ENCODE assay signal across 26 cellular contexts in genomic region chr11:44138286-44138685, GRCh38. TPM values are rescaled to one million over a fixed set of nuclear protein-coding genes. Genes with fewer than 3 reads are reported as not detected.
A peak's percentile ranks its signal among the peaks of the same experiment; 100 is the strongest.
DNase-seq lines count a peak whose midpoint lies in the region; ATAC-seq, FAIRE-seq and TF ChIP-seq lines count a peak whose summit lies in the region.
"Had no signal": no experiment of that assay in that cellular context is flagged by ENCODE, and none has a peak within 500 bp of the region (broad histone marks: within the 10 kb centered on the region; RNA-seq: fewer than 3 reads in every experiment).

No MANE protein-coding gene starts in this region.

- H3K4me3 ChIP-seq in SK-N-MC (no peak overlapping the region), endothelial cell of umbilical vein (replicated peaks in 1 of 3; ENCODE audit: insufficient read depth in 1 of 3, low read depth in 1 of 3, low read length in 3 of 3) (no peak overlapping the region), retinal pigment epithelial cell (ENCODE audit: low read length) (no peak overlapping the region), upper lobe of left lung (no peak overlapping the region)
- H3K4me3 ChIP-seq: A549, lower lobe of right lung, vagina had no signal

- no peak overlapping the region for H2AFZ ChIP-seq in endothelial cell of umbilical vein (ENCODE audit: low read depth, low read length)

- POLR2A ChIA-PET in endothelial cell of umbilical vein (lab: Charles Lee), result no interaction called here

- H3K9ac ChIP-seq in SK-N-MC (ENCODE audit: insufficient read length) (no peak overlapping the region), endothelial cell of umbilical vein (replicated peaks; ENCODE audit: extremely low read depth, insufficient read depth, low read length) (no peak overlapping the region)
- H3K9ac ChIP-seq: KMS-11 had no signal

- H3K27me3 ChIP-seq in endothelial cell of umbilical vein (ENCODE audit: control insufficient read depth in 2 of 2, insufficient read depth in 2 of 2, low read length in 2 of 2) (no peaks in the 10 kb centered on the region), upper lobe of left lung (no peaks in the 10 kb centered on the region)
- H3K27me3 ChIP-seq: vagina had no signal

- TF ChIP-seq EP300 in upper lobe of left lung (IDR thresholded peaks at IDR 0.05), result no peak

- no peak for TF ChIP-seq POLR2A in endothelial cell of umbilical vein (IDR thresholded peaks at IDR 0.05; ENCODE audit: low read depth, low read length)
- TF ChIP-seq POLR2A in upper lobe of left lung (IDR thresholded peaks at IDR 0.05), result no peak

- CTCF ChIA-PET in endothelial cell of umbilical vein (lab: Charles Lee), result interaction anchor here (0.8 to 3.0 kb wide), 10 partner anchors 9 to 188 kb away, joined by 3 to 14 read pairs (median 4); partner anchors contain the start of gene EXT2

- H3K79me2 ChIP-seq in endothelial cell of umbilical vein (ENCODE audit: control insufficient read depth, insufficient read depth, low read length), result no peaks in the 10 kb centered on the region

- H3K27ac ChIP-seq in SK-N-MC, result peak overlapping the region; percentile 61
- H3K27ac ChIP-seq in endothelial cell of umbilical vein (ENCODE audit: insufficient read depth, low read depth, low read length), result no peak overlapping the region
- no peak overlapping the region for H3K27ac ChIP-seq in upper lobe of left lung
- H3K27ac ChIP-seq: A549, KMS-11, lower lobe of right lung, vagina had no signal

- intact Hi-C loops in endothelial cell of umbilical vein (cut with micrococcal nuclease), result no loop called here

- ATAC-seq in GM21360 (IDR thresholded peaks at IDR 0.05; ENCODE audit: unreplicated experiment) (no peak), upper lobe of left lung (ENCODE audit: low FRiP score in 2 of 2) (no peak)
- ATAC-seq: A549, HCT116, lower lobe of right lung, sciatic nerve had no signal

- H3K4me1 ChIP-seq in endothelial cell of umbilical vein (ENCODE audit: control insufficient read depth, extremely low read depth, insufficient read depth, low read length) (peaks cover 2% of the 10 kb centered on the region), upper lobe of left lung (no peaks in the 10 kb centered on the region)
- H3K4me1 ChIP-seq: lower lobe of right lung had no signal

- dilution Hi-C loops in endothelial cell of umbilical vein (cut with MboI; ENCODE audit: extremely low pct_ligation_motif_present, low sequenced_read_pairs), result no loop called here

- 78 to 91% methylated on average over 2 of the region's 2 CpGs for WGBS in upper lobe of left lung, 2 donors

- no peak for FAIRE-seq in endothelial cell of umbilical vein (lab: Jason Lieb, UNC)
- FAIRE-seq: A549, GM18507, kidney had no signal

- DNase-seq in ELR (ENCODE audit: low read depth), result peak; percentile 7
- no peak for DNase-seq in SK-N-MC (ENCODE audit: low read depth, low spot score)
- DNase-seq in endothelial cell of umbilical vein (ENCODE audit: low read depth, low spot score), result peak; percentile 69
- peak; percentile 18 for DNase-seq in retinal pigment epithelial cell (ENCODE audit: low read depth)
- no peak for DNase-seq in D341Med (ENCODE audit: low spot score)
- no peak for DNase-seq in occipital lobe (lab: John Stamatoyannopoulos, UW)
- no peak for DNase-seq in upper lobe of left lung
- DNase-seq: activated CD4-positive, alpha-beta T cell treated with anti-CD3 and anti-CD28 coated beads for 4 hours; activated naive CD8-positive, alpha-beta T cell treated with anti-CD3 and anti-CD28 coated beads for 36 hours; activated T-cell treated with anti-CD3 and anti-CD28 coated beads for 4 hours; CD8-positive, alpha-beta memory T cell; central memory CD4-positive, alpha-beta T cell; DMS153; GDM1; kidney; lower lobe of right lung; NCI-H1436 treated with DMSO at 0.1 percent for 48 hours; NCI-H82; stimulated activated naive CD4-positive, alpha-beta T cell treated with Interleukin-2 at 50 U/mL for 16 hours had no signal

- H3K9me3 ChIP-seq in SK-N-MC (ENCODE audit: low read depth, low read length), result no peaks in the 10 kb centered on the region
- no peaks in the 10 kb centered on the region for H3K9me3 ChIP-seq in endothelial cell of umbilical vein (replicated peaks; ENCODE audit: control insufficient read depth, insufficient read depth, low read length)
- H3K9me3 ChIP-seq in upper lobe of left lung, result no peaks in the 10 kb centered on the region
- H3K9me3 ChIP-seq: A549, lower lobe of right lung, vagina had no signal

- TF ChIP-seq CTCF in endothelial cell of umbilical vein (IDR thresholded peaks at IDR 0.05; ENCODE audit: extremely low read depth in 1 of 2, insufficient read depth in 1 of 2, low read depth in 1 of 2, low read length in 2 of 2), result no peak
- TF ChIP-seq CTCF in retinal pigment epithelial cell (conservative IDR thresholded peaks at IDR 0.05; ENCODE audit: low read depth, low read length), result no peak
- no peak for TF ChIP-seq CTCF in upper lobe of left lung (IDR thresholded peaks at IDR 0.05)

- no TSS peak for BruUV-seq in endothelial cell of umbilical vein (replicated peaks; lab: Mats Ljungman, UMichigan)

- no peaks in the 10 kb centered on the region for H3K9me1 ChIP-seq in endothelial cell of umbilical vein (replicated peaks; ENCODE audit: control insufficient read depth, extremely low read depth, insufficient read depth, low read length)

- no peak overlapping the region for H3K4me2 ChIP-seq in endothelial cell of umbilical vein (ENCODE audit: insufficient read depth, low read length)
- H3K4me2 ChIP-seq: A549, KMS-11 had no signal

- no peaks in the 10 kb centered on the region for H3K36me3 ChIP-seq in SK-N-MC (ENCODE audit: insufficient read depth, low read length)
- no peaks in the 10 kb centered on the region for H3K36me3 ChIP-seq in endothelial cell of umbilical vein (ENCODE audit: control insufficient read depth in 2 of 2, extremely low read depth in 1 of 2, insufficient read depth in 2 of 2, low read length in 2 of 2)
- peaks cover 0 to 28% (median 0%) of the 10 kb centered on the region in 4 donors for H3K36me3 ChIP-seq in upper lobe of left lung

- H4K20me1 ChIP-seq in endothelial cell of umbilical vein (replicated peaks; ENCODE audit: control insufficient read depth, extremely low read depth, insufficient read depth, low read length), result no peaks in the 10 kb centered on the region

TF ChIP-seq in endothelial cell of umbilical vein, 7 proteins besides CTCF, POLR2A, EP300 and RAD21:
- TF ChIP-seq MYC (IDR thresholded peaks at IDR 0.05; ENCODE audit: low read depth, low read length) (no peak), JUN (IDR thresholded peaks at IDR 0.05; ENCODE audit: borderline replicate concordance, insufficient read depth, insufficient read length, low read depth) (no peak), MAX (IDR thresholded peaks at IDR 0.05; ENCODE audit: insufficient read depth, insufficient read length) (no peak), GATA2 (IDR thresholded peaks at IDR 0.05; ENCODE audit: insufficient read depth, insufficient read length, low read depth, low read length) (no peak), POLR2AphosphoS5 (IDR thresholded peaks at IDR 0.05; ENCODE audit: insufficient read depth, low read depth, low read length) (no peak), EZH2 (IDR thresholded peaks at IDR 0.05; ENCODE audit: borderline replicate concordance, low read depth, low read length, severe bottlenecking) (no peak), FOS (IDR thresholded peaks at IDR 0.05; ENCODE audit: borderline replicate concordance, insufficient read depth, low read length) (no peak)

RNA-seq across cellular contexts. Expression of gene EXT2, which starts 42.8 kb away (rescaled TPM):
- total RNA-seq in endothelial cell of umbilical vein (50.9 and 65.1 TPM in 2 replicates), occipital lobe (79.2 TPM), upper lobe of left lung (10 to 100 TPM; 45.3 to 64.0 (median 57.4) TPM)
- polyA plus RNA-seq in endothelial cell of umbilical vein, result 54.9 and 60.3 TPM in 2 replicates
- 56.0 and 59.0 TPM in 2 replicates for polyA plus RNA-seq in endothelial cell of umbilical vein (2011; cell fraction: cytosol; rRNA removed)
- polyA plus RNA-seq in endothelial cell of umbilical vein (2011; cell fraction: nucleus; rRNA removed), result 48.7 and 51.7 TPM in 2 replicates
- polyA plus RNA-seq in endothelial cell of umbilical vein (2012), result 92.1 and 98.7 TPM in 2 replicates
- 104 and 110 TPM in 2 replicates for polyA minus RNA-seq in endothelial cell of umbilical vein
- polyA minus RNA-seq in endothelial cell of umbilical vein (2011; cell fraction: cytosol; rRNA and poly(A)+ RNA removed), result 31.7 TPM
- polyA minus RNA-seq in endothelial cell of umbilical vein (2011; cell fraction: nucleus; rRNA and poly(A)+ RNA removed), result 57.8 and 61.4 TPM in 2 replicates

Comparison
In these comparisons a context has a peak if more than half of its experiments do, and no peak if none do; other contexts are left out.
1. DNase-seq: peak in ELR (single experiment), endothelial cell of umbilical vein (single experiment) and retinal pigment epithelial cell (single experiment); none in SK-N-MC (single experiment), D341Med (single experiment), occipital lobe (single experiment) and upper lobe of left lung (0 of 2).